In the genomic region with DNA sequence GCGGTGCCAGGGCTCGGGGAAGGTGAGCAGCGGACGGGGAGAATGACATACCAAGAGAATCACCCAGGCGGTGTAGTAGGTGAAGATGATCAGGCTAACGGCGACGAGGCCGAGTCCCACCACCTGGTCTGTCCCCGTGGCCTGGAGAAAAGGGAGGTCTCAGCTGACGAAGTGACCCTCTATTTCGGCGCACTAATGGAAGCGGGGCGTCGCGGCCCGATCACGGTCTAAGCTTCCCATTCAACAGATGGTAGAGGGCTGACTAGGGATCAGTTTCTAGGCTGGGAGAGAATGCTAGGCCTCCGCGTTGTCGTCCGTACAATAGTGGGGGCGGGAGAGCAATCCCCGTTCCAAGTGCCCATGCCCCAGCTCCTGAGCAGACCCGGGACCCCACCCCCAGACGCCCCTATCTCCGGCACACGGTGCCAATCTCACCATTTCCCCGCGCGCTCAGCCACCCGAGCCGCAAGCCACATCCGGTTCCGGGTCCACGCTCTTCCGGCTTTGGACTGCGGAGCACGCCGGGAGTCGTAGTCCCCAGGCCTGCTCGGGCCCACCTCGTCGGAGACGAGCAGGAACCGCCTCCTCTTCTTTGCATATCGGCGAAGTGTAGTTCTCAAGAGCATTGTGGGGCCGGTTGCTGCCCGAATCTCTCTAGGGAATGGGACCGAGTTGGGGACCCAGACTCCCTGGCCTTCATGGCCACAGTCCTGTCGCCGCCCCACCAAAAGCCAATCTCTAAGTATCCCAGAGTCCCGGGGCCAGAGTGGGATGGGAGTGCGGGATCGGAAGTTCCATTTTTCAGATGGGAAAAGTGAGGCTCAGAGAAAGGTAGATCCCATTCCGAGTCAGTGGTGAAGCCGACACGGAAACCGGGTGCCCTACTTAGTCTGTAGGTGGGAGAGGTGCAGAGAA, we compare ENCODE assay signal across 8 cellular contexts. TPM values are rescaled to one million over a fixed set of nuclear protein-coding genes. Genes with fewer than 3 reads are reported as not detected.
DNase-seq lines count a peak whose midpoint lies in the region; ATAC-seq and TF ChIP-seq lines count a peak whose summit lies in the region.

Gene DPM2 (minus strand): TSS at position 472 of the 915 bp plus-strand sequence. CDS start 34 bp downstream, at position 438.

- H3K4me2 ChIP-seq in GM23338, result peak within 1 kb of the TSS; percentile 92

- peak within 1 kb of the TSS; percentile 89 for H3K4me3 Mint-ChIP-seq in GM23338

- H3K4me3 ChIP-seq in GM23338 (peak within 1 kb of the TSS; percentile 77), LNCaP clone FGC (ENCODE audit: low read depth, low read length) (peak within 1 kb of the TSS; percentile 68), neutrophil (ENCODE audit: low read depth in 1 of 2, low read length in 1 of 2) (peak within 1 kb of the TSS; percentile 74 to 90), subcutaneous abdominal adipose tissue (ENCODE audit: low read depth in 1 of 5, low read length in 5 of 5) (peak within 1 kb of the TSS; percentile 73 to 96 (median 94))

- peak; percentile 92 for ATAC-seq in GM23338

- H3K27ac ChIP-seq in GM23338 (ENCODE audit: low read depth) (peak within 1 kb of the TSS; percentile 90), neutrophil (peak within 1 kb of the TSS; percentile 65), subcutaneous abdominal adipose tissue (ENCODE audit: low read depth, low read length) (peak within 1 kb of the TSS; percentile 46)

- peak within 1 kb of the TSS; percentile 84; the same call in 1 of the 2 replicates for H2AFZ ChIP-seq in GM23338

- peaks cover 7% of the 10 kb centered on the region for H3K79me2 ChIP-seq in GM23338 (replicated peaks; ENCODE audit: insufficient read depth)

- TF ChIP-seq CTCF in GM23338 (conservative IDR thresholded peaks at IDR 0.05; ENCODE audit: low read depth in 2 of 2) (no peak), LNCaP clone FGC (IDR thresholded peaks at IDR 0.05; ENCODE audit: control insufficient read depth, extremely low read depth, insufficient read depth) (no peak), neutrophil (IDR thresholded peaks at IDR 0.05) (peak; percentile 21)

- H3K4me1 ChIP-seq in GM23338 (ENCODE audit: insufficient read depth) (peaks cover 24% of the 10 kb centered on the region), neutrophil (ENCODE audit: control insufficient read depth in 1 of 2, insufficient read depth in 1 of 2, low read depth in 1 of 2, low read length in 1 of 2) (peaks cover 20 to 27% of the 10 kb centered on the region in 2 experiments), subcutaneous abdominal adipose tissue (ENCODE audit: control insufficient read depth in 5 of 5, insufficient read depth in 5 of 5, low read length in 5 of 5) (peaks cover 7 to 34% (median 29%) of the 10 kb centered on the region in 5 donors)

- peaks cover 8% of the 10 kb centered on the region for H4K20me1 ChIP-seq in GM23338 (replicated peaks; ENCODE audit: insufficient read depth)

- peak within 1 kb of the TSS; percentile 85 for H3K27ac Mint-ChIP-seq in GM23338

- H3K36me3 Mint-ChIP-seq in GM23338 (ENCODE audit: low read depth), result peaks cover 17% of the 10 kb centered on the region

- H3K4me1 Mint-ChIP-seq in GM23338, result peaks cover 40% of the 10 kb centered on the region

- H3K27me3 Mint-ChIP-seq in GM23338 (ENCODE audit: insufficient read depth, low read depth, poor library complexity), result peaks cover 35% of the 10 kb centered on the region

- H3K9me3 ChIP-seq in neutrophil, result no peaks in the 10 kb centered on the region
- no peaks in the 10 kb centered on the region for H3K9me3 ChIP-seq in subcutaneous abdominal adipose tissue (ENCODE audit: control insufficient read depth in 5 of 5, low read length in 5 of 5)

- no peaks in the 10 kb centered on the region; the same call in 1 of the 3 replicates for H3K9me3 Mint-ChIP-seq in GM23338

- H3F3A ChIP-seq in GM23338 (replicated peaks; ENCODE audit: low read depth), result 0 out of 2 replicates have a peak, but pooled peaks cover 9% of the 10 kb centered on the region

- no peaks in the 10 kb centered on the region for H3K27me3 ChIP-seq in GM23338 (ENCODE audit: insufficient read depth)
- H3K27me3 ChIP-seq in neutrophil, result no peaks in the 10 kb centered on the region
- no peaks in the 10 kb centered on the region for H3K27me3 ChIP-seq in subcutaneous abdominal adipose tissue (ENCODE audit: control insufficient read depth in 5 of 5, insufficient read depth in 4 of 5, low read length in 5 of 5)

- no peaks in the 10 kb centered on the region for H3K36me3 ChIP-seq in GM23338 (ENCODE audit: insufficient read depth)
- peaks cover 3% of the 10 kb centered on the region for H3K36me3 ChIP-seq in neutrophil
- H3K36me3 ChIP-seq in subcutaneous abdominal adipose tissue (ENCODE audit: control insufficient read depth in 5 of 5, insufficient read depth in 5 of 5, low read length in 5 of 5), result peaks cover 0 to 19% (median 4%) of the 10 kb centered on the region in 5 donors

- DNase-seq in EL, result peak; percentile 88
- peak; percentile 96 for DNase-seq in GM23338 (ENCODE audit: low spot score)
- no peak for DNase-seq in LNCaP clone FGC (ENCODE audit: low read depth)
- DNase-seq in SK-N-DZ (ENCODE audit: low spot score), result peak; percentile 84
- peak; percentile 87 for DNase-seq in activated naive CD4-positive, alpha-beta T cell treated with Interleukin-2 at 50 U/mL for 16 hours
- peak; percentile 93 for DNase-seq in germinal center (ENCODE audit: low spot score)

- H3K9me2 ChIP-seq in GM23338 (ENCODE audit: insufficient read depth), result no peaks in the 10 kb centered on the region

- H3K9ac ChIP-seq in subcutaneous abdominal adipose tissue (ENCODE audit: low read length in 5 of 5), result peak within 1 kb of the TSS; percentile 66 to 93 (median 84)

TF ChIP-seq in GM23338, 12 proteins besides CTCF, POLR2A, EP300 and RAD21 (continues in another document):
- TF ChIP-seq REST (IDR thresholded peaks at IDR 0.05; ENCODE audit: unreplicated experiment) (no peak), EZH2 (IDR thresholded peaks at IDR 0.05; ENCODE audit: low read depth, unreplicated experiment) (no peak), CREB1 (CRISPR knock-in tag; IDR thresholded peaks at IDR 0.05; ENCODE audit: low read depth) (peak; percentile 69), ZNF114 (CRISPR knock-in tag; IDR thresholded peaks at IDR 0.05) (no peak), EZH2phosphoT487 (IDR thresholded peaks at IDR 0.05; ENCODE audit: unreplicated experiment) (no peak)
- TF ChIP-seq, protein P1, sequence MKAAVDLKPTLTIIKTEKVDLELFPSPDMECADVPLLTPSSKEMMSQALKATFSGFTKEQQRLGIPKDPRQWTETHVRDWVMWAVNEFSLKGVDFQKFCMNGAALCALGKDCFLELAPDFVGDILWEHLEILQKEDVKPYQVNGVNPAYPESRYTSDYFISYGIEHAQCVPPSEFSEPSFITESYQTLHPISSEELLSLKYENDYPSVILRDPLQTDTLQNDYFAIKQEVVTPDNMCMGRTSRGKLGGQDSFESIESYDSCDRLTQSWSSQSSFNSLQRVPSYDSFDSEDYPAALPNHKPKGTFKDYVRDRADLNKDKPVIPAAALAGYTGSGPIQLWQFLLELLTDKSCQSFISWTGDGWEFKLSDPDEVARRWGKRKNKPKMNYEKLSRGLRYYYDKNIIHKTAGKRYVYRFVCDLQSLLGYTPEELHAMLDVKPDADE (IDR thresholded peaks at IDR 0.05), result peak; percentile 95

RNA-seq across cellular contexts. Expression of gene DPM2, which starts in this region (rescaled TPM):
- total RNA-seq in GM23338 (2014; rRNA removed; shearing (Covaris generic)), result 29.0 and 36.6 TPM in 2 replicates
- polyA plus RNA-seq in GM23338 (2016; fragmentation: Nextera tagmentation; extraction: Ambion mirVana), result 92.2 and 92.4 TPM in 2 replicates
- 52.5 and 55.6 TPM in 2 replicates for polyA plus RNA-seq in SK-N-DZ (2014; cell fraction: cytosol; rRNA removed)
- polyA plus RNA-seq in SK-N-DZ (2014; cell fraction: nucleus; rRNA removed), result 46.6 and 51.6 TPM in 2 replicates
